ENCODE assay signal across 1 cellular context in genomic region chr2:54768772-54769428, GRCh38.
A peak's percentile ranks its signal among the peaks of the same experiment; 100 is the strongest.
TF ChIP-seq lines count a peak whose summit lies in the region.

No MANE protein-coding gene starts in this region.

TF ChIP-seq in A549, 52 proteins besides CTCF, POLR2A, EP300 and RAD21:
- TF ChIP-seq, protein P1, sequence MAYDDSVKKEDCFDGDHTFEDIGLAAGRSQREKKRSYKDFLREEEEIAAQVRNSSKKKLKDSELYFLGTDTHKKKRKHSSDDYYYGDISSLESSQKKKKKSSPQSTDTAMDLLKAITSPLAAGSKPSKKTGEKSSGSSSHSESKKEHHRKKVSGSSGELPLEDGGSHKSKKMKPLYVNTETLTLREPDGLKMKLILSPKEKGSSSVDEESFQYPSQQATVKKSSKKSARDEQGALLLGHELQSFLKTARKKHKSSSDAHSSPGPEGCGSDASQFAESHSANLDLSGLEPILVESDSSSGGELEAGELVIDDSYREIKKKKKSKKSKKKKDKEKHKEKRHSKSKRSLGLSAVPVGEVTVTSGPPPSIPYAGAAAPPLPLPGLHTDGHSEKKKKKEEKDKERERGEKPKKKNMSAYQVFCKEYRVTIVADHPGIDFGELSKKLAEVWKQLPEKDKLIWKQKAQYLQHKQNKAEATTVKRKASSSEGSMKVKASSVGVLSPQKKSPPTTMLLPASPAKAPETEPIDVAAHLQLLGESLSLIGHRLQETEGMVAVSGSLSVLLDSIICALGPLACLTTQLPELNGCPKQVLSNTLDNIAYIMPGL (CRISPR knock-in tag; IDR thresholded peaks at IDR 0.05; ENCODE audit: borderline replicate concordance): no peak
- TF ChIP-seq ZNF302 (CRISPR knock-in tag; IDR thresholded peaks at IDR 0.05): no peak
- no peak for TF ChIP-seq CBX8 (IDR thresholded peaks at IDR 0.05)
- TF ChIP-seq REST (IDR thresholded peaks at IDR 0.05): no peak
- TF ChIP-seq MAFK (IDR thresholded peaks at IDR 0.05; ENCODE audit: partially characterized antibody): peak; percentile 45
- TF ChIP-seq FOSL2 (IDR thresholded peaks at IDR 0.05): no peak
- TF ChIP-seq FOSL2 (CRISPR knock-in tag; IDR thresholded peaks at IDR 0.05): no peak
